16 cellular contexts compared by ENCODE assay signal in genomic region chr1:35764283-35764682, GRCh38. TPM values are rescaled to one million over a fixed set of nuclear protein-coding genes. Genes with fewer than 3 reads are reported as not detected.
"Had no signal": no experiment of that assay in that cellular context is flagged by ENCODE, and none has a peak within 500 bp of the region (broad histone marks: within the 10 kb centered on the region; RNA-seq: fewer than 3 reads in every experiment).

No MANE protein-coding gene starts in this region.

- H3K4me2 ChIP-seq: smooth muscle cell had no signal

- H3K4me3 ChIP-seq: body of pancreas, pancreas, right lobe of liver, smooth muscle cell, thoracic aorta, upper lobe of left lung had no signal

- H3K27ac ChIP-seq: body of pancreas, pancreas, right lobe of liver, thoracic aorta, upper lobe of left lung, VCaP had no signal

- H3K27me3 Mint-ChIP-seq: effector memory CD8-positive, alpha-beta T cell; memory B cell had no signal

- H3K27ac Mint-ChIP-seq: activated naive CD4-positive, alpha-beta T cell treated with anti-CD3 and anti-CD28 coated beads for 36 hours; memory B cell; stimulated activated effector memory CD8-positive, alpha-beta T cell treated with anti-CD3 and anti-CD28 coated beads, Interleukin-12 subunit alpha, Interleukin-12 subunit beta, amount 100 ng/mL, for 72 hours had no signal

- H3K27me3 ChIP-seq: body of pancreas, pancreas, right lobe of liver, upper lobe of left lung had no signal

- FAIRE-seq: pancreas had no signal

- H3K4me1 Mint-ChIP-seq: stimulated activated effector memory CD8-positive, alpha-beta T cell treated with anti-CD3 and anti-CD28 coated beads, Interleukin-12 subunit alpha, Interleukin-12 subunit beta, amount 100 ng/mL, for 72 hours had no signal

- H3K4me3 Mint-ChIP-seq: activated naive CD4-positive, alpha-beta T cell treated with anti-CD3 and anti-CD28 coated beads for 36 hours; effector memory CD8-positive, alpha-beta T cell; memory B cell; stimulated activated effector memory CD8-positive, alpha-beta T cell treated with anti-CD3 and anti-CD28 coated beads, Interleukin-12 subunit alpha, Interleukin-12 subunit beta, amount 100 ng/mL, for 72 hours had no signal

- H3K36me3 ChIP-seq: pancreas, right lobe of liver, thoracic aorta, upper lobe of left lung had no signal

- H3K9me3 ChIP-seq: body of pancreas, pancreas, right lobe of liver, thoracic aorta, upper lobe of left lung had no signal

- H3K9me3 Mint-ChIP-seq: activated naive CD4-positive, alpha-beta T cell treated with anti-CD3 and anti-CD28 coated beads for 36 hours; effector memory CD8-positive, alpha-beta T cell; memory B cell; stimulated activated effector memory CD8-positive, alpha-beta T cell treated with anti-CD3 and anti-CD28 coated beads, Interleukin-12 subunit alpha, Interleukin-12 subunit beta, amount 100 ng/mL, for 72 hours had no signal

- DNase-seq: activated CD4-positive, alpha-beta T cell treated with anti-CD3 and anti-CD28 coated beads for 1 hour; activated naive CD4-positive, alpha-beta T cell treated with anti-CD3 and anti-CD28 coated beads for 36 hours; body of pancreas; caudate nucleus; effector memory CD8-positive, alpha-beta T cell; foreskin fibroblast; left ventricle myocardium superior; pancreas; right lobe of liver; stimulated activated CD4-positive, alpha-beta T cell treated with anti-CD3 and anti-CD28 coated beads, Interleukin-4, amount 100 ng/mL, for 24 hours; upper lobe of left lung had no signal

- H3K36me3 Mint-ChIP-seq: memory B cell had no signal

RNA-seq across cellular contexts. Expression of gene CLSPN, which starts 5.5 kb away (rescaled TPM):
- total RNA-seq: body of pancreas had no signal
